15 cellular contexts compared by ENCODE assay signal in the genomic region with DNA sequence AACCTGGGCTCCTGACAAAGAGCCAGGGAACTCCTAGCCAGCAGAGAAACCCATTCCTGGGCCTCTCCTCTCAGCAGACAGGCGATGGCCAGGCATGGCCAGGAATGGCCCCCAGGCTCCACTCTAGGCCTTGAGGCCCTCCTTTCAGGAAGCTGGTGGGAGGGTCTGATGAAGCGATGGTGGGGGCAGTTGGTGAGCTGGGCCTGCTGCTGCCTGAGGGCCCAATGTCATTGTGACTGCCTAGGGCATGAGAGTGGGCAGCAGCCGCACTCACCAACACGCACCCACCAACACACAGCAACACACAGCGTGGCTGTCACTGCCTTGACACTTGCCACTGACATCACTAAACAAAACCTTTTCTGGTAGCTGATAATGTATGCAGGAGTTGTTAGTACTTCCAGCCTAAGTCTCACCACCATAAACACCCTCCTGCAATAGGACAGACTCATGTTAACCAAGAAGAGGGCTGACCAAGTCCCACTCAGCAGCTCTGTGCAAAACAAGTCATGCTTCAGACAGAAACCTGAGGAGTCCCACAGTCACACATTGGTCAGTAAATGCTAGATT.
DNase-seq lines count a peak whose midpoint lies in the region; ATAC-seq and TF ChIP-seq lines count a peak whose summit lies in the region.
"Had no signal": no experiment of that assay in that cellular context is flagged by ENCODE, and none has a peak within 500 bp of the region (broad histone marks: within the 10 kb centered on the region; RNA-seq: fewer than 3 reads in every experiment).

No MANE protein-coding gene starts in this region.

- no peaks in the 10 kb centered on the region for H3K27me3 ChIP-seq in Karpas-422 (ENCODE audit: low read length)

- no peak for TF ChIP-seq CTCF in neural crest cell (conservative IDR thresholded peaks at IDR 0.05)

- H2AFZ ChIP-seq in Karpas-422 (ENCODE audit: low read length) = no peak overlapping the region

- DNase-seq in D341Med (ENCODE audit: low spot score) (peak; percentile 14), Karpas-422 (no peak), neural crest cell (ENCODE audit: low read depth, low spot score) (no peak), GDM1 (lab: John Stamatoyannopoulos, UW) (no peak)
- DNase-seq in central memory CD8-positive, alpha-beta T cell (ENCODE audit: low spot score in 2 of 2) = no peak
- no peak for DNase-seq in effector CD4-positive, alpha-beta T cell
- DNase-seq: activated naive CD4-positive, alpha-beta T cell treated with Interleukin-2 at 50 U/mL for 16 hours; COR-L47; erythroblast; left ventricle myocardium inferior; occipital lobe; small intestine had no signal

- peaks cover 20% of the 10 kb centered on the region for H3K4me1 Mint-ChIP-seq in central memory CD8-positive, alpha-beta T cell
- H3K4me1 Mint-ChIP-seq in neural crest cell = peaks cover 25% of the 10 kb centered on the region

- no peak overlapping the region for H3K4me3 ChIP-seq in Karpas-422 (ENCODE audit: low read length)
- H3K4me3 ChIP-seq: left ventricle myocardium inferior had no signal

- H3K9me2 ChIP-seq in Karpas-422 (replicated peaks; ENCODE audit: insufficient read depth, low read length) = no peaks in the 10 kb centered on the region

- peaks cover 84% of the 10 kb centered on the region for H3K4me1 ChIP-seq in Karpas-422 (ENCODE audit: low read length)

- H3K27ac Mint-ChIP-seq in central memory CD8-positive, alpha-beta T cell (ENCODE audit: low read depth) = peak overlapping the region; percentile 75
- H3K27ac Mint-ChIP-seq in neural crest cell (ENCODE audit: unreplicated experiment) = peak overlapping the region; percentile 86

- H3K9ac ChIP-seq in Karpas-422 (ENCODE audit: low read length) = peak overlapping the region; percentile 29

- no peaks in the 10 kb centered on the region for H3K27me3 Mint-ChIP-seq in central memory CD8-positive, alpha-beta T cell
- H3K27me3 Mint-ChIP-seq in neural crest cell (ENCODE audit: low read depth) = no peaks in the 10 kb centered on the region

- H3K4me2 ChIP-seq in Karpas-422 (ENCODE audit: low read depth, low read length, poor library complexity, severe bottlenecking) = peak overlapping the region; percentile 52

- H3K27ac ChIP-seq in Karpas-422 (ENCODE audit: low read length) = peak overlapping the region; percentile 98
- H3K27ac ChIP-seq: left ventricle myocardium inferior had no signal

- peaks cover 13% of the 10 kb centered on the region; the same call in 1 of the 2 replicates for H3K36me3 ChIP-seq in Karpas-422 (ENCODE audit: insufficient read depth, low read length)

- peak overlapping the region; percentile 26 for H3K4me3 Mint-ChIP-seq in central memory CD8-positive, alpha-beta T cell
- H3K4me3 Mint-ChIP-seq in neural crest cell = no peak overlapping the region

- H4K20me1 ChIP-seq in Karpas-422 (ENCODE audit: insufficient read depth, low read depth, low read length) = no peaks in the 10 kb centered on the region

- no peaks in the 10 kb centered on the region for H3K9me3 ChIP-seq in Karpas-422 (ENCODE audit: low read length)
- H3K9me3 ChIP-seq: left ventricle myocardium inferior had no signal

- peaks cover 68% of the 10 kb centered on the region for H3K79me2 ChIP-seq in Karpas-422 (ENCODE audit: low read length)

- peaks cover 13% of the 10 kb centered on the region for H3K36me3 Mint-ChIP-seq in central memory CD8-positive, alpha-beta T cell (ENCODE audit: insufficient read depth)
- peaks cover 5% of the 10 kb centered on the region for H3K36me3 Mint-ChIP-seq in neural crest cell (ENCODE audit: low read depth)

- H3K9me3 Mint-ChIP-seq in central memory CD8-positive, alpha-beta T cell = no peaks in the 10 kb centered on the region
- H3K9me3 Mint-ChIP-seq in neural crest cell = no peaks in the 10 kb centered on the region

- ATAC-seq in central memory CD8-positive, alpha-beta T cell (replicated peaks; ENCODE audit: extremely low read depth, poor library complexity, severe bottlenecking) = peak; percentile 76
- ATAC-seq in HG02759 (IDR thresholded peaks at IDR 0.05; ENCODE audit: unreplicated experiment) (no peak), GM18907 (IDR thresholded peaks at IDR 0.05; ENCODE audit: unreplicated experiment) (no peak)
- ATAC-seq: HCT116 had no signal
